In genomic region chr5:54897001-54897400, GRCh38 we compare ENCODE assay signal across 7 cellular contexts.
"Had no signal": no experiment of that assay in that cellular context is flagged by ENCODE, and none has a peak within 500 bp of the region (broad histone marks: within the 10 kb centered on the region; RNA-seq: fewer than 3 reads in every experiment).

No MANE protein-coding gene starts in this region.

- FAIRE-seq: HepG2, K562 had no signal

- H3K27ac ChIP-seq: HL-60 had no signal

- ATAC-seq: HepG2, K562 had no signal

- DNase-seq: IMR-90, KBM-7, KG1 had no signal

- H3K4me3 ChIP-seq: K562 had no signal

- H3K4me3 Mint-ChIP-seq: IgD-negative memory B cell had no signal

- H3K36me3 Mint-ChIP-seq: IgD-negative memory B cell had no signal
